Comparison of ENCODE assay signal across 7 cellular contexts in genomic region chr4:112222219-112222955, GRCh38.
"Had no signal": no experiment of that assay in that cellular context is flagged by ENCODE, and none has a peak within 500 bp of the region (broad histone marks: within the 10 kb centered on the region; RNA-seq: fewer than 3 reads in every experiment).

No MANE protein-coding gene starts in this region.

- ATAC-seq: GM23338 had no signal

- FAIRE-seq: H1, H54, HTR-8/SVneo had no signal

- H3K4me2 ChIP-seq: GM23338 had no signal

- H3K4me3 ChIP-seq: GM23338 had no signal

- DNase-seq: H9, HCEC 1CT, IMR-90 had no signal
